In the genomic region with DNA sequence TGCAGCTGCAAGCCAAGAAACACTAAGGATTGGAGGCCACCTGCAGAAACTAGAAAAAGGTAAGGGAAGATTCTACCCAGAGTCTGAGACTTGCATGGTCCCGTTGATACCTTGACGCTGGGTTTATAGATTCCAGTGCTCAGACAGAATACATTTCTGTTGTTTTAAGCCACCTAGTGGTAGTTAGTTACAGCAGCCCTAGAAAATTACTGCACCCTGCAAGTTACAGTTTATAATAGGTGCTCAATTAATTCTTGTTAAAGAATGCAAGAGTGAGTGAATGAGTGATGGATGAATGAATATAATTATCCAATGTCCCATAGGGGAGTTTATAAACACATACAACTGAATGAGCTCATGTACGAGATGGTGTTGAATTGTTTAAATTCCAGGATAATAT, we compare ENCODE assay signal across 9 cellular contexts.
DNase-seq lines count a peak whose midpoint lies in the region; ATAC-seq and TF ChIP-seq lines count a peak whose summit lies in the region.
"Had no signal": no experiment of that assay in that cellular context is flagged by ENCODE, and none has a peak within 500 bp of the region (broad histone marks: within the 10 kb centered on the region; RNA-seq: fewer than 3 reads in every experiment).

No MANE protein-coding gene starts in this region.

- ATAC-seq in HG02763 (IDR thresholded peaks at IDR 0.05; ENCODE audit: unreplicated experiment), result no peak

- TF ChIP-seq CTCF in AG09319 (IDR thresholded peaks at IDR 0.05; ENCODE audit: low read depth, low read length) (peak; percentile 34), GM20000 (IDR thresholded peaks at IDR 0.05; ENCODE audit: extremely low read depth, missing control alignments) (peak; percentile 17), epithelial cell of proximal tubule (conservative IDR thresholded peaks at IDR 0.05; ENCODE audit: low read depth, low read length) (peak; percentile 60)

- H3K4me3 ChIP-seq in epithelial cell of proximal tubule (ENCODE audit: low read depth, low read length), result no peak overlapping the region

- no peak for DNase-seq in AG09319 (ENCODE audit: extremely low read depth, low read depth)
- DNase-seq in GM20000 (ENCODE audit: low spot score), result peak; percentile 25
- DNase-seq in NCI-H226, result peak; percentile 15
- DNase-seq in epithelial cell of proximal tubule (ENCODE audit: low read depth), result no peak
- no peak for DNase-seq in NCI-H128 (lab: John Stamatoyannopoulos, UW; ENCODE audit: unreplicated experiment)
- DNase-seq in posterior vena cava (ENCODE audit: low spot score), result no peak
- no peak for DNase-seq in NCI-H2107 (lab: John Stamatoyannopoulos, UW)
- DNase-seq: caudate nucleus had no signal

- intact Hi-C loops in posterior vena cava (cut with DNase I), result no loop called here

Comparison
In these comparisons a context has a peak if more than half of its experiments do, and no peak if none do; other contexts are left out.
1. DNase-seq: peak in GM20000 (single experiment) and NCI-H226 (single experiment); none in AG09319 (single experiment), epithelial cell of proximal tubule (single experiment), NCI-H128 (single experiment), posterior vena cava (single experiment) and NCI-H2107 (single experiment).
2. Peak in every context shown above with its lines, with median percentiles within 50 percentile points of each other: CTCF ChIP-seq.